15 cellular contexts compared by ENCODE assay signal in the genomic region with DNA sequence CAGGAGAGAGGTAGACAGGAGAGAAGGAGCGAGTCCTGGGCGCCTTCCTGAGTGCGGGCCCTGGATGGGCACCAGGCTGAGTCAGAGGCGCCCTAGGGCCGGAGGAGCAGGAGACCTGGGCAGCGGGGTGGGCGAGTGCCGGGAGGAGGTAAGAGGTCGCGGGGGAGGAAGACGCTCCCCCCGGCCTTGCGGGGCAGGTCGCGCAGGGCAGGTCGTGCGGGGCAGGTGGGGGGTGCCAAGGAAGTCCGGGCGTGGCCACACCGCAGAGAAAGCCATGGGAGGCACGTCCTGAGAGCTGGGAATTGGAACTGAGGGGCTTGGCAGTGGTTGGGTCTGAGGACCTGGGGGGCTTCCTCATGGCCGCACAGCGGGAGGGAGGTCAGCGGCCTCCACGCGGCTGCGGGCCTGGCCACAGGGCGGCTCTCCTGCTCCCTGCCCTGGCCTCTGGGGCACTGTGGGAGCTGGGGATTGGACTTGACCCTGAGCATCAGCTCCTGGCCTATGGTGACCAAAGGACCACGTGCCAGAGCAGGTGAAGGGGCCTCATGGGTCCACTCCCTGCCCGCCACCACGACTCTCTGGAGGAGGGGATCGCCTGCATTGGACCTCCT. TPM values are rescaled to one million over a fixed set of nuclear protein-coding genes. Genes with fewer than 3 reads are reported as not detected.
A peak's percentile ranks its signal among the peaks of the same experiment; 100 is the strongest.
DNase-seq lines count a peak whose midpoint lies in the region; ATAC-seq and TF ChIP-seq lines count a peak whose summit lies in the region.
"Had no signal": no experiment of that assay in that cellular context is flagged by ENCODE, and none has a peak within 500 bp of the region (broad histone marks: within the 10 kb centered on the region; RNA-seq: fewer than 3 reads in every experiment).

No MANE protein-coding gene starts in this region.

- 98% methylated on average over 9 of the region's 32 CpGs for WGBS in mammary epithelial cell (ENCODE audit: low coverage, missing lambda C conversion rate)
- WGBS in right cardiac atrium = 91% methylated on average over 32 of the region's 32 CpGs

- H3K4me1 Mint-ChIP-seq in MCF 10A (ENCODE audit: insufficient read depth, unreplicated experiment) (peaks cover 6% of the 10 kb centered on the region), type B pancreatic cell (ENCODE audit: unreplicated experiment) (no peaks in the 10 kb centered on the region)
- H3K4me1 Mint-ChIP-seq: CD8-positive, alpha-beta memory T cell; H9 had no signal

- TF ChIP-seq CTCF in MCF 10A (IDR thresholded peaks at IDR 0.05; ENCODE audit: unreplicated experiment) (no peak), mammary epithelial cell (conservative IDR thresholded peaks at IDR 0.05 in 1 of 2, IDR thresholded peaks at IDR 0.05 in 1 of 2; ENCODE audit: extremely low read depth in 1 of 2, insufficient read depth in 1 of 2, low read depth in 1 of 2, low read length in 2 of 2) (no peak), Panc1 (IDR thresholded peaks at IDR 0.05) (no peak), type B pancreatic cell (conservative IDR thresholded peaks at IDR 0.05) (no peak)

- H3K36me3 Mint-ChIP-seq in MCF 10A (ENCODE audit: insufficient read depth, unreplicated experiment) = no peaks in the 10 kb centered on the region
- no peaks in the 10 kb centered on the region for H3K36me3 Mint-ChIP-seq in type B pancreatic cell

- no peak overlapping the region for H2AFZ ChIP-seq in mammary epithelial cell (ENCODE audit: low read depth, low read length)

- dilution Hi-C loops in mammary epithelial cell (cut with HindIII; ENCODE audit: low sequenced_read_pairs) = no loop called here

- H3K9ac ChIP-seq in mammary epithelial cell (ENCODE audit: insufficient read depth, low read length) = no peak overlapping the region
- H3K9ac ChIP-seq: BLaER1 had no signal

- CTCF ChIA-PET in MCF 10A (lab: Yijun Ruan, JAX) = no interaction called here
- CTCF ChIA-PET in mammary epithelial cell (lab: Charles Lee; ENCODE audit: low non-redundant PET) = no interaction called here
- CTCF ChIA-PET in Panc1 (lab: Charles Lee) = no interaction called here

- peaks cover 31% of the 10 kb centered on the region for H3K27me3 Mint-ChIP-seq in MCF 10A (ENCODE audit: insufficient read depth, unreplicated experiment)
- no peaks in the 10 kb centered on the region for H3K27me3 Mint-ChIP-seq in type B pancreatic cell

- no TSS peak for BruUV-seq in MCF 10A (replicated peaks; lab: Mats Ljungman, UMichigan)
- BruUV-seq in mammary epithelial cell (replicated peaks; lab: Mats Ljungman, UMichigan) = no TSS peak
- no TSS peak for BruUV-seq in Panc1 (replicated peaks; lab: Mats Ljungman, UMichigan)

- no peak overlapping the region for H3K4me3 ChIP-seq in mammary epithelial cell (replicated peaks in 1 of 3; ENCODE audit: insufficient read depth in 1 of 3, low read depth in 2 of 3, low read length in 3 of 3)
- no peak overlapping the region for H3K4me3 ChIP-seq in Panc1 (ENCODE audit: low read depth in 2 of 2, low read length in 2 of 2)
- H3K4me3 ChIP-seq in right cardiac atrium (ENCODE audit: low read length) = no peak overlapping the region
- H3K4me3 ChIP-seq: BLaER1 had no signal

- no peaks in the 10 kb centered on the region for H3K36me3 ChIP-seq in mammary epithelial cell (ENCODE audit: insufficient read depth, low read length)
- no peaks in the 10 kb centered on the region for H3K36me3 ChIP-seq in Panc1 (ENCODE audit: control insufficient read depth, insufficient read depth, low read length)
- H3K36me3 ChIP-seq: BLaER1 had no signal

- H3K27ac ChIP-seq in mammary epithelial cell (ENCODE audit: insufficient read depth, low read depth, low read length) (no peak overlapping the region), Panc1 (ENCODE audit: low read length) (no peak overlapping the region), right cardiac atrium (ENCODE audit: low read length) (no peak overlapping the region)
- H3K27ac ChIP-seq: BLaER1 had no signal

- H3K9me3 Mint-ChIP-seq in MCF 10A (ENCODE audit: unreplicated experiment) (peaks cover 7% of the 10 kb centered on the region), type B pancreatic cell (no peaks in the 10 kb centered on the region)

- H3K9me3 ChIP-seq in mammary epithelial cell (replicated peaks; ENCODE audit: insufficient read depth, low read length) (no peaks in the 10 kb centered on the region), Panc1 (ENCODE audit: control insufficient read depth, insufficient read depth, low read depth, low read length) (no peaks in the 10 kb centered on the region), right cardiac atrium (ENCODE audit: control insufficient read depth, low read length) (no peaks in the 10 kb centered on the region)
- H3K9me3 ChIP-seq: Caco-2 had no signal

- H3K27me3 ChIP-seq in mammary epithelial cell (ENCODE audit: insufficient read depth, low read length) (no peaks in the 10 kb centered on the region), Panc1 (ENCODE audit: control insufficient read depth, insufficient read depth, low read length) (no peaks in the 10 kb centered on the region), right cardiac atrium (ENCODE audit: control insufficient read depth, insufficient read depth) (no peaks in the 10 kb centered on the region)
- H3K27me3 ChIP-seq: BLaER1 had no signal

- ATAC-seq in Panc1 (peak; percentile 11; the same call in 1 of the 2 replicates), right cardiac atrium (no peak)

- POLR2A ChIA-PET in MCF 10A (lab: Yijun Ruan, JAX) = no interaction called here
- POLR2A ChIA-PET in Panc1 (lab: Charles Lee) = no interaction called here

- DNase-seq in MCF 10A (ENCODE audit: unreplicated experiment) (no peak), mammary epithelial cell (no peak), Panc1 (ENCODE audit: low read depth, low spot score) (no peak), mesenteric fat pad (ENCODE audit: low spot score) (peak; percentile 76), type B pancreatic cell (ENCODE audit: extremely low spot score, unreplicated experiment) (peak; percentile 57), NAMALWA (ENCODE audit: low spot score) (no peak), right cardiac atrium (no peak), HT-29 (ENCODE audit: low spot score) (no peak)
- DNase-seq: 8988T; AML-193; Caco-2; CD8-positive, alpha-beta memory T cell; H9; HFFc6 had no signal

- no peaks in the 10 kb centered on the region for H3K4me1 ChIP-seq in mammary epithelial cell (ENCODE audit: insufficient read depth, low read length)
- no peaks in the 10 kb centered on the region for H3K4me1 ChIP-seq in Panc1 (ENCODE audit: control insufficient read depth, insufficient read depth, low read length)
- H3K4me1 ChIP-seq in right cardiac atrium (ENCODE audit: control insufficient read depth, insufficient read depth, low read length) = no peaks in the 10 kb centered on the region
- H3K4me1 ChIP-seq: Caco-2 had no signal

- intact Hi-C loops in MCF 10A (cut with micrococcal nuclease) (no loop called here), mammary epithelial cell (cut with micrococcal nuclease) (no loop called here), Panc1 (cut with micrococcal nuclease; ENCODE audit: unreplicated experiment) (no loop called here), right cardiac atrium (cut with DNase I) (no loop called here)

- H3K4me2 ChIP-seq in mammary epithelial cell (ENCODE audit: insufficient read depth, low read depth, low read length) = no peak overlapping the region
- H3K4me2 ChIP-seq: BLaER1 had no signal

- H3K79me2 ChIP-seq in mammary epithelial cell (ENCODE audit: insufficient read depth, low read length) = no peaks in the 10 kb centered on the region

- no peaks in the 10 kb centered on the region for H4K20me1 ChIP-seq in mammary epithelial cell (ENCODE audit: insufficient read depth, low read length)
- H4K20me1 ChIP-seq: BLaER1 had no signal

- in situ Hi-C loops in mammary epithelial cell (cut with MboI; ENCODE audit: low sequenced_read_pairs in 2 of 2) = no loop called here
- in situ Hi-C loops in Panc1 (cut with HindIII; ENCODE audit: low pct_unique_long_range_greater_than_20kb, low sequenced_read_pairs) = no loop called here

- no peak overlapping the region for H3K4me3 Mint-ChIP-seq in MCF 10A (ENCODE audit: unreplicated experiment)
- no peak overlapping the region for H3K4me3 Mint-ChIP-seq in type B pancreatic cell
- H3K4me3 Mint-ChIP-seq: CD8-positive, alpha-beta memory T cell; H9; HFFc6 had no signal

- peak overlapping the region; percentile 7 for H3K27ac Mint-ChIP-seq in MCF 10A (ENCODE audit: low read depth, unreplicated experiment)
- H3K27ac Mint-ChIP-seq in type B pancreatic cell = no peak overlapping the region
- H3K27ac Mint-ChIP-seq: H9, HFFc6 had no signal

RNA-seq across cellular contexts. Expression of a gene that starts 0.9 kb away (rescaled TPM):
- not detected in 2 replicates for total RNA-seq in MCF 10A (2022)
- not detected for total RNA-seq in mammary epithelial cell
- polyA plus RNA-seq in mammary epithelial cell = not detected
- not detected for polyA minus RNA-seq in mammary epithelial cell
- total RNA-seq in Panc1 (2021; ENCODE audit: unreplicated experiment) = not detected
- polyA plus RNA-seq in Panc1 (2012; ENCODE audit: insufficient read length) = not detected
- 0.29 TPM for total RNA-seq in mesenteric fat pad
- 0.31 TPM in 1 of 2 replicates, not detected in the other for total RNA-seq in type B pancreatic cell (ENCODE audit: low replicate concordance)
- total RNA-seq in right cardiac atrium = 1 to 10 TPM in 2 of 4 donors, under 1 TPM in 2; 0.47 to 1.4 (median 1.0) TPM
- polyA plus RNA-seq in right cardiac atrium = 0.20 TPM
- total RNA-seq in HT-29 (2014; rRNA removed; shearing (Covaris generic)) = not detected in 2 replicates
- total RNA-seq: Caco-2, H9, HFFc6 had no signal
- polyA plus RNA-seq: CD8-positive, alpha-beta memory T cell had no signal

RNA-seq across cellular contexts. Expression of a gene that starts 48.4 kb away (rescaled TPM):
- 55.0 and 64.4 TPM in 2 replicates for total RNA-seq in MCF 10A (2022)
- 10 to 100 TPM; 55.8 to 63.7 TPM for total RNA-seq in mammary epithelial cell
- 42.7 TPM for polyA plus RNA-seq in mammary epithelial cell
- polyA minus RNA-seq in mammary epithelial cell = 24.8 TPM
- total RNA-seq in Panc1 (2021; ENCODE audit: unreplicated experiment) = 103 TPM
- 86.7 TPM for polyA plus RNA-seq in Panc1 (2012; ENCODE audit: insufficient read length)
- total RNA-seq in mesenteric fat pad = 50.6 TPM
- 42.0 and 52.5 TPM in 2 replicates for total RNA-seq in type B pancreatic cell (ENCODE audit: low replicate concordance)
- total RNA-seq in right cardiac atrium = 10 to 100 TPM; 57.6 to 81.7 (median 68.5) TPM
- 86.1 TPM for polyA plus RNA-seq in right cardiac atrium
- 44.0 and 48.0 TPM in 2 replicates for total RNA-seq in HT-29 (2014; rRNA removed; shearing (Covaris generic))

RNA-seq across cellular contexts. Expression of a gene that starts 48.7 kb away (rescaled TPM):
- total RNA-seq in MCF 10A (2022) (70.8 and 88.2 TPM in 2 replicates), mammary epithelial cell (10 to 100 TPM; 21.2 to 74.4 TPM), Panc1 (2021; ENCODE audit: unreplicated experiment) (123 TPM), mesenteric fat pad (57.7 TPM), type B pancreatic cell (ENCODE audit: low replicate concordance) (55.9 and 81.5 TPM in 2 replicates), right cardiac atrium (10 to 100 TPM; 44.5 to 52.4 (median 48.0) TPM)
- polyA plus RNA-seq in mammary epithelial cell (44.1 TPM), right cardiac atrium (61.2 TPM)
- polyA minus RNA-seq in mammary epithelial cell = 21.2 TPM
- 70.3 TPM for polyA plus RNA-seq in Panc1 (2012; ENCODE audit: insufficient read length)
- total RNA-seq in HT-29 (2014; rRNA removed; shearing (Covaris generic)) = 30.1 and 34.9 TPM in 2 replicates

RNA-seq across cellular contexts. Expression of a gene that starts 55.2 kb away (rescaled TPM):
- total RNA-seq in MCF 10A (2022) (24.1 and 28.2 TPM in 2 replicates), mammary epithelial cell (10 to 100 TPM; 18.2 to 23.1 TPM), Panc1 (2021; ENCODE audit: unreplicated experiment) (36.3 TPM), mesenteric fat pad (15.6 TPM), type B pancreatic cell (ENCODE audit: low replicate concordance) (27.7 and 35.4 TPM in 2 replicates), right cardiac atrium (10 to 100 TPM; 12.0 to 14.7 (median 14.2) TPM)
- polyA plus RNA-seq in mammary epithelial cell (11.1 TPM), right cardiac atrium (10.8 TPM)
- polyA minus RNA-seq in mammary epithelial cell = 6.3 TPM
- polyA plus RNA-seq in Panc1 (2012; ENCODE audit: insufficient read length) = 15.5 TPM
- total RNA-seq in HT-29 (2014; rRNA removed; shearing (Covaris generic)) = 17.4 and 18.7 TPM in 2 replicates

Comparison
In these comparisons a context has a peak if more than half of its experiments do, and no peak if none do; other contexts are left out.
1. DNase-seq: peak in mesenteric fat pad (single experiment) and type B pancreatic cell (single experiment); none in MCF 10A (single experiment), mammary epithelial cell (single experiment), Panc1 (single experiment), NAMALWA (single experiment), right cardiac atrium (0 of 3) and HT-29 (single experiment).